In the genomic region with DNA sequence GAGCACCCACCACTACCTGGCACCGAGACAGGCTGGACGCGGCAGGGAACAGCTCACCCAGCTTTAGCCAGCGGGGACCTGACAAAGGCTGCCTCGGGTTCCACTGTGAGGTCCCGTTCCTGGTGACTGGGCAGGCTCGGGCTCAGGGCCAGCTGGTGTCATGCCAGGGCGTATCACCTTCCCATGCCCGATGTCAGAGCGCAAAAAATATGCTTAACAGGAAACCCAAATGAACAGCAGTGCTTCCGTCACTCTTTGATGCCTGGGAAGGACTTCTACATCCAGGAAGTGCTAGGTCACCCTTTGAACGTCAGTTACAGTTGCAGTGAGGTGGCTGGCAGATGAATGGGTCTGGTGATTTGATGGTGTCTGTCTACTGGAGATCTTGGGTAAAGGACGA, we compare ENCODE assay signal across 26 cellular contexts.
DNase-seq lines count a peak whose midpoint lies in the region; ATAC-seq and TF ChIP-seq lines count a peak whose summit lies in the region.
"Had no signal": no experiment of that assay in that cellular context is flagged by ENCODE, and none has a peak within 500 bp of the region (broad histone marks: within the 10 kb centered on the region; RNA-seq: fewer than 3 reads in every experiment).

No MANE protein-coding gene starts in this region.

- CTCF ChIA-PET in CD8-positive, alpha-beta T cell (lab: Charles Lee) = no interaction called here

- no peaks in the 10 kb centered on the region for H3K9me3 Mint-ChIP-seq in CD8-positive, alpha-beta T cell

- no peaks in the 10 kb centered on the region for H3K9me3 ChIP-seq in CD8-positive, alpha-beta T cell (ENCODE audit: low read length)
- H3K9me3 ChIP-seq in tibial artery = peaks cover 0 to 17% (median 0%) of the 10 kb centered on the region in 3 donors
- H3K9me3 ChIP-seq: gastrocnemius medialis, SK-N-SH had no signal

- no peak for TF ChIP-seq CTCF in CD8-positive, alpha-beta T cell (IDR thresholded peaks at IDR 0.05)
- TF ChIP-seq CTCF in tibial artery (IDR thresholded peaks at IDR 0.05) = no peak

- H3K27me3 ChIP-seq in CD8-positive, alpha-beta T cell (ENCODE audit: insufficient read depth, low read length) = no peaks in the 10 kb centered on the region
- peaks cover 0 to 3% of the 10 kb centered on the region in 2 donors for H3K27me3 ChIP-seq in tibial artery
- H3K27me3 ChIP-seq: gastrocnemius medialis had no signal

- no peaks in the 10 kb centered on the region for H3K36me3 Mint-ChIP-seq in CD8-positive, alpha-beta T cell
- H3K36me3 Mint-ChIP-seq: naive thymus-derived CD8-positive, alpha-beta T cell had no signal

- H3K4me3 ChIP-seq in CD8-positive, alpha-beta T cell (ENCODE audit: low read depth, low read length) = no peak overlapping the region
- H3K4me3 ChIP-seq in tibial artery = no peak overlapping the region
- H3K4me3 ChIP-seq: gastrocnemius medialis, K562 had no signal

- no peaks in the 10 kb centered on the region for H3K36me3 ChIP-seq in CD8-positive, alpha-beta T cell (ENCODE audit: insufficient read depth, low read length)
- no peaks in the 10 kb centered on the region for H3K36me3 ChIP-seq in tibial artery
- H3K36me3 ChIP-seq: gastrocnemius medialis had no signal

- H3K27ac ChIP-seq in CD8-positive, alpha-beta T cell (ENCODE audit: low read depth, low read length) = no peak overlapping the region
- H3K27ac ChIP-seq in tibial artery = no peak overlapping the region
- H3K27ac ChIP-seq: gastrocnemius medialis had no signal

- peaks cover 12% of the 10 kb centered on the region for H3K27me3 Mint-ChIP-seq in CD8-positive, alpha-beta T cell (ENCODE audit: low read depth)

- intact Hi-C loops in CD8-positive, alpha-beta T cell (cut with DNase I, micrococcal nuclease) = no loop called here
- intact Hi-C loops in tibial artery (cut with DNase I; ENCODE audit: low total_unique reads) = no loop called here

- DNase-seq in NCI-H1105 treated with DMSO at 0.1 percent for 48 hours (lab: John Stamatoyannopoulos, UW) = peak; percentile 7
- no peak for DNase-seq in NCI-H1105 (lab: John Stamatoyannopoulos, UW)
- DNase-seq in CD8-positive, alpha-beta T cell = peak in 1 of 7 experiments; percentile 44
- peak; percentile 27 for DNase-seq in NCI-H2171 treated with DMSO at 0.1 percent for 48 hours (lab: John Stamatoyannopoulos, UW)
- DNase-seq in kidney tubule cell (ENCODE audit: low spot score) = peak; percentile 40
- DNase-seq in tibial artery = no peak
- DNase-seq in Kasumi-1 (lab: John Stamatoyannopoulos, UW) = no peak
- DNase-seq: 8988T; activated gamma-delta T cell; anterior cingulate cortex; central memory CD4-positive, alpha-beta T cell; gastrocnemius medialis; kidney glomerular epithelial cell; mesenchymal stem cell; NCI-H226; SK-N-SH; T1000; trophoblast cell had no signal

- H3K27ac Mint-ChIP-seq in CD8-positive, alpha-beta T cell = peak overlapping the region; percentile 14
- H3K27ac Mint-ChIP-seq: B cell had no signal

- H3K4me3 Mint-ChIP-seq in CD8-positive, alpha-beta T cell = no peak overlapping the region
- H3K4me3 Mint-ChIP-seq: B cell; naive thymus-derived CD8-positive, alpha-beta T cell had no signal

- ATAC-seq in CD8-positive, alpha-beta T cell = peak; percentile 57
- ATAC-seq in GM21515 (IDR thresholded peaks at IDR 0.05; ENCODE audit: unreplicated experiment) = no peak
- ATAC-seq: activated CD4-positive, CD25-positive, alpha-beta regulatory T cell treated with anti-CD3 and anti-CD28 coated beads, Interleukin-2, amount 50 U/mL, for 24 hours; esophagus mucosa; gastrocnemius medialis; K562; Panc1; sciatic nerve had no signal

- POLR2A ChIA-PET in CD8-positive, alpha-beta T cell (lab: Charles Lee) = no interaction called here

- H3K4me1 Mint-ChIP-seq in CD8-positive, alpha-beta T cell (ENCODE audit: low read depth) = peaks cover 5% of the 10 kb centered on the region

- no peaks in the 10 kb centered on the region for H3K4me1 ChIP-seq in CD8-positive, alpha-beta T cell (ENCODE audit: insufficient read depth, low read length)
- H3K4me1 ChIP-seq in tibial artery = no peaks in the 10 kb centered on the region
- H3K4me1 ChIP-seq: gastrocnemius medialis had no signal

Comparison
In these comparisons a context has a peak if more than half of its experiments do, and no peak if none do; other contexts are left out.
1. DNase-seq: peak in NCI-H1105 treated with DMSO at 0.1 percent for 48 hours (single experiment), NCI-H2171 treated with DMSO at 0.1 percent for 48 hours (single experiment) and kidney tubule cell (single experiment); none in NCI-H1105 (single experiment), tibial artery (0 of 2) and Kasumi-1 (0 of 2).